Comparison of ENCODE assay signal across 7 cellular contexts in genomic region chr2:60883896-60884295, GRCh38. TPM values are rescaled to one million over a fixed set of nuclear protein-coding genes. Genes with fewer than 3 reads are reported as not detected.
DNase-seq lines count a peak whose midpoint lies in the region; TF ChIP-seq lines count a peak whose summit lies in the region.

No MANE protein-coding gene starts in this region.

- H3K9me2 ChIP-seq in GM23248 (ENCODE audit: insufficient read depth), result no peaks in the 10 kb centered on the region

- peaks cover 15% of the 10 kb centered on the region for H3F3A ChIP-seq in GM23248 (ENCODE audit: insufficient read depth)

- DNase-seq in GM23248 (no peak), SK-N-MC (ENCODE audit: low read depth, low spot score) (no peak), esophagus muscularis mucosa (ENCODE audit: extremely low spot score) (no peak), NCI-H187 treated with DMSO at 0.1 percent for 48 hours (lab: John Stamatoyannopoulos, UW) (no peak), RPMI8226 (no peak), GM19238 (ENCODE audit: insufficient read length, low spot score) (no peak)

- H3K4me2 ChIP-seq in GM23248 (ENCODE audit: unreplicated experiment), result peak overlapping the region; percentile 90

- no peaks in the 10 kb centered on the region for H3K36me3 ChIP-seq in GM23248 (ENCODE audit: low read depth)
- no peaks in the 10 kb centered on the region for H3K36me3 ChIP-seq in SK-N-MC (ENCODE audit: insufficient read depth, low read length)
- no peaks in the 10 kb centered on the region for H3K36me3 ChIP-seq in esophagus muscularis mucosa
- no peaks in the 10 kb centered on the region for H3K36me3 ChIP-seq in skeletal muscle tissue (ENCODE audit: control insufficient read depth in 3 of 3, insufficient read depth in 3 of 3, low read length in 3 of 3)

- no peaks in the 10 kb centered on the region for H3K27me3 ChIP-seq in GM23248 (replicated peaks; ENCODE audit: insufficient read depth)
- no peaks in the 10 kb centered on the region for H3K27me3 ChIP-seq in esophagus muscularis mucosa
- H3K27me3 ChIP-seq in skeletal muscle tissue (ENCODE audit: control insufficient read depth in 3 of 3, insufficient read depth in 3 of 3, low read length in 3 of 3), result no peaks in the 10 kb centered on the region

- H3K9ac ChIP-seq in GM23248 (peak overlapping the region; percentile 99), SK-N-MC (ENCODE audit: insufficient read length) (peak overlapping the region; percentile 70), skeletal muscle tissue (ENCODE audit: low read depth in 1 of 3, low read length in 3 of 3) (peak overlapping the region in 2 of 3 donors; percentile 16 to 30)

- H2AFZ ChIP-seq in GM23248, result peak overlapping the region; percentile 93

- peak overlapping the region; percentile 94 for H3K4me3 ChIP-seq in GM23248
- H3K4me3 ChIP-seq in SK-N-MC, result peak overlapping the region; percentile 96
- peak overlapping the region in 3 of 4 donors; percentile 75 to 93 (median 92) for H3K4me3 ChIP-seq in esophagus muscularis mucosa
- peak overlapping the region in 1 of 3 donors; percentile 12 for H3K4me3 ChIP-seq in skeletal muscle tissue (ENCODE audit: low read length in 3 of 3)

- H3K9me3 ChIP-seq in GM23248 (ENCODE audit: low read depth) (no peaks in the 10 kb centered on the region), SK-N-MC (ENCODE audit: low read depth, low read length) (no peaks in the 10 kb centered on the region), esophagus muscularis mucosa (no peaks in the 10 kb centered on the region), skeletal muscle tissue (ENCODE audit: control insufficient read depth in 3 of 3, low read length in 3 of 3) (no peaks in the 10 kb centered on the region)

- no peaks in the 10 kb centered on the region for H4K20me1 ChIP-seq in GM23248 (ENCODE audit: insufficient read depth)

- WGBS in GM23248 (ENCODE audit: low coverage in 1 of 2, low lambda C conversion rate in 2 of 2, missing lambda C conversion rate in 2 of 2), 2 experiments, result 78 to 81% methylated on average over 2 of the region's 2 CpGs
- WGBS in esophagus muscularis mucosa, result 54% methylated on average over 2 of the region's 2 CpGs

- intact Hi-C loops in esophagus muscularis mucosa (cut with DNase I), result loop anchor here (5.0 kb wide), 1 partner anchor 133 kb away; the partner anchor contains the start of genes PEX13 and PUS10

- in situ Hi-C loops in GM23248 (cut with MboI), result no loop called here

- TF ChIP-seq POLR2A in esophagus muscularis mucosa (IDR thresholded peaks at IDR 0.05; ENCODE audit: low read depth), result no peak

- TF ChIP-seq CTCF in esophagus muscularis mucosa (IDR thresholded peaks at IDR 0.05), result no peak

- H3K27ac ChIP-seq in GM23248 (peak overlapping the region; percentile 97), SK-N-MC (peak overlapping the region; percentile 73), esophagus muscularis mucosa (replicated peaks in 1 of 4) (peak overlapping the region in 2 of 4 donors; percentile 45 to 93), skeletal muscle tissue (ENCODE audit: low read depth, low read length) (no peak overlapping the region)

- H3K79me2 ChIP-seq in GM23248 (ENCODE audit: insufficient read depth), result peaks cover 64% of the 10 kb centered on the region

- H3K4me1 ChIP-seq in GM23248 (ENCODE audit: insufficient read depth) (peaks cover 33% of the 10 kb centered on the region), esophagus muscularis mucosa (peaks cover 12 to 56% (median 46%) of the 10 kb centered on the region in 4 donors), skeletal muscle tissue (ENCODE audit: control insufficient read depth in 3 of 3, insufficient read depth in 3 of 3, low read length in 3 of 3) (peaks cover 7 to 14% (median 10%) of the 10 kb centered on the region in 3 donors)

- no peak for TF ChIP-seq EP300 in esophagus muscularis mucosa (IDR thresholded peaks at IDR 0.05)

RNA-seq across cellular contexts. Expression of gene REL, which starts 2.5 kb away (rescaled TPM):
- total RNA-seq in GM23248 (2014; rRNA removed; shearing (Covaris generic)), result 2.1 and 3.4 TPM in 2 replicates
- polyA plus RNA-seq in GM23248 (2016; fragmentation: Nextera tagmentation; extraction: Ambion mirVana), result 1.5 and 2.3 TPM in 2 replicates
- total RNA-seq in esophagus muscularis mucosa (10 to 100 TPM in 1 of 4 donors, 1 to 10 TPM in 3; 9.1 to 16.2 (median 9.5) TPM), skeletal muscle tissue (6.8 TPM)

Comparison
In these comparisons a context has a peak if more than half of its experiments do, and no peak if none do; other contexts are left out.
1. H3K9ac ChIP-seq: peak in every context shown above with its lines; median percentile 99 in GM23248; 70 in SK-N-MC; 23 in skeletal muscle tissue.